ENCODE assay signal across 8 cellular contexts in genomic region chr3:115147329-115148141, GRCh38. TPM values are rescaled to one million over a fixed set of nuclear protein-coding genes. Genes with fewer than 3 reads are reported as not detected.
A peak's percentile ranks its signal among the peaks of the same experiment; 100 is the strongest.
DNase-seq lines count a peak whose midpoint lies in the region; ATAC-seq and TF ChIP-seq lines count a peak whose summit lies in the region.

No MANE protein-coding gene starts in this region.

- H3K9me3 Mint-ChIP-seq in activated naive CD4-positive, alpha-beta T cell treated with anti-CD3 and anti-CD28 coated beads, Interleukin-2, amount 50 U/mL, for 72 hours, result peaks cover 3 to 4% of the 10 kb centered on the region in 2 donors

- no peaks in the 10 kb centered on the region for H3K27me3 ChIP-seq in GM06990 (replicated peaks; ENCODE audit: control insufficient read depth, insufficient read depth, low read length)
- no peaks in the 10 kb centered on the region for H3K27me3 ChIP-seq in SK-N-SH (ENCODE audit: insufficient read depth)

- no peaks in the 10 kb centered on the region for H3K9me3 ChIP-seq in SK-N-SH

- WGBS in SK-N-SH (ENCODE audit: low lambda C conversion rate), result 2% methylated on average over 47 of the region's 54 CpGs

- CTCF ChIA-PET in SK-N-SH (lab: Yijun Ruan, JAX), result interaction anchor here (0.9 to 2.1 kb wide), 4 partner anchors 21 to 320 kb away, joined by 3 to 15 read pairs (median 4); no protein-coding TSS in a partner anchor

- H3K4me3 ChIP-seq in GM06990 (replicated peaks; ENCODE audit: low read depth, low read length) (peak overlapping the region; percentile 78), NB4 (ENCODE audit: low read depth, low read length) (peak overlapping the region; percentile 80), SK-N-SH (ENCODE audit: low read depth in 2 of 2, low read length in 1 of 2) (peak overlapping the region; percentile 69 to 85)

- peak overlapping the region; percentile 98 for H3K9ac ChIP-seq in SK-N-SH

- peaks cover 8 to 11% of the 10 kb centered on the region in 2 experiments; a peak in 2 of 4 replicates for H3K4me1 ChIP-seq in SK-N-SH (ENCODE audit: control insufficient read depth in 1 of 2, insufficient read depth in 2 of 2, low read depth in 1 of 2, low read length in 1 of 2)

- peak; percentile 5 to 14; a peak in 1 of 4 replicates for TF ChIP-seq EP300 in SK-N-SH (IDR thresholded peaks at IDR 0.05; ENCODE audit: borderline replicate concordance in 1 of 2, low read depth in 1 of 2, low read length in 1 of 2)

- peaks cover 12 to 14% of the 10 kb centered on the region in 2 donors for H3K36me3 Mint-ChIP-seq in activated naive CD4-positive, alpha-beta T cell treated with anti-CD3 and anti-CD28 coated beads, Interleukin-2, amount 50 U/mL, for 72 hours

- peak overlapping the region; percentile 95 to 96 for H3K27ac ChIP-seq in SK-N-SH (ENCODE audit: low read depth in 2 of 2, low read length in 1 of 2)

- POLR2A ChIA-PET in SK-N-SH (lab: Yijun Ruan, JAX), result interaction anchor here (1.0 to 3.0 kb wide), 4 partner anchors 47 to 637 kb away, joined by 3 to 11 read pairs (median 8); no protein-coding TSS in a partner anchor

- H3K79me2 ChIP-seq in SK-N-SH (ENCODE audit: insufficient read depth), result peaks cover 17% of the 10 kb centered on the region

- peak; percentile 92 for DNase-seq in GM06990 (ENCODE audit: extremely low read depth, insufficient read length)
- peak; percentile 98 for DNase-seq in NB4 (ENCODE audit: low read depth)
- DNase-seq in SK-N-SH, result peak; percentile 91
- DNase-seq in activated naive CD4-positive, alpha-beta T cell treated with anti-CD3 and anti-CD28 coated beads, Interleukin-2, amount 50 U/mL, for 72 hours (ENCODE audit: low spot score in 2 of 2), result peak; percentile 94 to 97
- DNase-seq in globus pallidus (ENCODE audit: low spot score), result peak; percentile 100
- DNase-seq in non-pigmented ciliary epithelial cell (ENCODE audit: low read depth), result peak; percentile 100
- DNase-seq in superior temporal gyrus (ENCODE audit: extremely low spot score), result peak; percentile 100

- TF ChIP-seq RAD21 in SK-N-SH (IDR thresholded peaks at IDR 0.05; ENCODE audit: low read length), result no peak

- H3F3A ChIP-seq in SK-N-SH (replicated peaks; ENCODE audit: insufficient read depth), result no peaks in the 10 kb centered on the region

- TF ChIP-seq CTCF in GM06990 (IDR thresholded peaks at IDR 0.05; ENCODE audit: insufficient read depth, low read length, poor library complexity, severe bottlenecking) (no peak), NB4 (IDR thresholded peaks at IDR 0.05; ENCODE audit: low read depth, low read length) (no peak), SK-N-SH (IDR thresholded peaks at IDR 0.05) (no peak)

- no peaks in the 10 kb centered on the region for H3K9me2 ChIP-seq in SK-N-SH

- peak overlapping the region; percentile 85 for H3K4me2 ChIP-seq in SK-N-SH

- peak overlapping the region; percentile 92; the same call in 1 of the 2 replicates for H2AFZ ChIP-seq in SK-N-SH (ENCODE audit: low read depth)

- peak; percentile 71 for TF ChIP-seq POLR2A in NB4 (IDR thresholded peaks at IDR 0.05; ENCODE audit: extremely low read depth, insufficient read length)

- ATAC-seq in HG02571 (IDR thresholded peaks at IDR 0.05; ENCODE audit: unreplicated experiment), result peak; percentile 83
- peak; percentile 83 to 84 for ATAC-seq in activated naive CD4-positive, alpha-beta T cell treated with anti-CD3 and anti-CD28 coated beads, Interleukin-2, amount 50 U/mL, for 72 hours

- no peaks in the 10 kb centered on the region for H4K20me1 ChIP-seq in SK-N-SH (ENCODE audit: insufficient read depth)

- H3K27ac Mint-ChIP-seq in activated naive CD4-positive, alpha-beta T cell treated with anti-CD3 and anti-CD28 coated beads, Interleukin-2, amount 50 U/mL, for 72 hours, result peak overlapping the region; percentile 98 to 99

- H3K36me3 ChIP-seq in GM06990 (ENCODE audit: control insufficient read depth, insufficient read depth, low read length), result no peaks in the 10 kb centered on the region
- peaks cover 2 to 4% of the 10 kb centered on the region in 2 experiments for H3K36me3 ChIP-seq in SK-N-SH (replicated peaks in 1 of 2; ENCODE audit: control insufficient read depth in 1 of 2, insufficient read depth in 2 of 2, low read length in 1 of 2)

TF ChIP-seq in SK-N-SH, 30 proteins besides CTCF, POLR2A, EP300 and RAD21:
- peak; percentile 99 for TF ChIP-seq PBX3 (IDR thresholded peaks at IDR 0.05)
- TF ChIP-seq NFIC (IDR thresholded peaks at IDR 0.05; ENCODE audit: borderline replicate concordance), result no peak
- peak; percentile 71 for TF ChIP-seq MAX (IDR thresholded peaks at IDR 0.05; ENCODE audit: low read depth)
- no peak; the same call in 1 of the 2 replicates for TF ChIP-seq SIN3A (IDR thresholded peaks at IDR 0.05; ENCODE audit: borderline replicate concordance, low read depth, low read length)
- TF ChIP-seq YY1 (IDR thresholded peaks at IDR 0.05; ENCODE audit: low read depth), result no peak
- TF ChIP-seq NRF1 (IDR thresholded peaks at IDR 0.05; ENCODE audit: low read depth, low read length), result 0 out of 2 replicates have a peak, but pooled peaks have one; percentile 18
- no peak for TF ChIP-seq FOXJ3 (CRISPR knock-in tag; IDR thresholded peaks at IDR 0.05)
- no peak for TF ChIP-seq MEF2A (IDR thresholded peaks at IDR 0.05; ENCODE audit: borderline replicate concordance, low read depth)
- TF ChIP-seq USF1 (IDR thresholded peaks at IDR 0.05; ENCODE audit: borderline replicate concordance, low read depth), result no peak
- peak; percentile 62; the same call in 1 of the 2 replicates for TF ChIP-seq TAF1 (IDR thresholded peaks at IDR 0.05; ENCODE audit: borderline replicate concordance, low read depth, low read length)
- TF ChIP-seq GABPA (IDR thresholded peaks at IDR 0.05; ENCODE audit: low read depth), result 0 out of 2 replicates have a peak, but pooled peaks have one; percentile 21
- peak; percentile 43; the same call in 1 of the 2 replicates for TF ChIP-seq RCOR1 (IDR thresholded peaks at IDR 0.05; ENCODE audit: low read length)
- TF ChIP-seq RFX5 (IDR thresholded peaks at IDR 0.05; ENCODE audit: low read length), result peak; percentile 63; the same call in 1 of the 2 replicates
- 0 out of 2 replicates have a peak, but pooled peaks have one; percentile 12 for TF ChIP-seq FOXM1 (IDR thresholded peaks at IDR 0.05; ENCODE audit: low read depth)
- TF ChIP-seq, protein P1, sequence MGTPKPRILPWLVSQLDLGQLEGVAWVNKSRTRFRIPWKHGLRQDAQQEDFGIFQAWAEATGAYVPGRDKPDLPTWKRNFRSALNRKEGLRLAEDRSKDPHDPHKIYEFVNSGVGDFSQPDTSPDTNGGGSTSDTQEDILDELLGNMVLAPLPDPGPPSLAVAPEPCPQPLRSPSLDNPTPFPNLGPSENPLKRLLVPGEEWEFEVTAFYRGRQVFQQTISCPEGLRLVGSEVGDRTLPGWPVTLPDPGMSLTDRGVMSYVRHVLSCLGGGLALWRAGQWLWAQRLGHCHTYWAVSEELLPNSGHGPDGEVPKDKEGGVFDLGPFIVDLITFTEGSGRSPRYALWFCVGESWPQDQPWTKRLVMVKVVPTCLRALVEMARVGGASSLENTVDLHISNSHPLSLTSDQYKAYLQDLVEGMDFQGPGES (IDR thresholded peaks at IDR 0.05; ENCODE audit: low read depth, low read length), result peak; percentile 85
- peak; percentile 9; the same call in 1 of the 2 replicates for TF ChIP-seq TCF12 (IDR thresholded peaks at IDR 0.05)
- TF ChIP-seq CHD2 (IDR thresholded peaks at IDR 0.05; ENCODE audit: low read length, partially characterized antibody), result peak; percentile 85
- TF ChIP-seq SMC3 (IDR thresholded peaks at IDR 0.05; ENCODE audit: low read depth, low read length), result no peak
- TF ChIP-seq MXI1 (IDR thresholded peaks at IDR 0.05; ENCODE audit: low read depth, low read length), result peak; percentile 59; the same call in 1 of the 2 replicates
- TF ChIP-seq POLR2AphosphoS5 (IDR thresholded peaks at IDR 0.05; ENCODE audit: low read depth, low read length), result peak; percentile 54; the same call in 1 of the 2 replicates
- peak; percentile 87 for TF ChIP-seq RXRA (IDR thresholded peaks at IDR 0.05; ENCODE audit: borderline replicate concordance, low read depth)

RNA-seq across cellular contexts. Expression of gene ZBTB20, which starts 0.4 kb away (rescaled TPM):
- polyA plus RNA-seq in SK-N-SH (2012; rRNA removed), result 0.43 and 1.1 TPM in 2 replicates
- polyA plus RNA-seq in SK-N-SH (2012; cell fraction: cytosol; rRNA removed), result 0.20 and 0.36 TPM in 2 replicates
- 0.96 and 1.8 TPM in 2 replicates for polyA plus RNA-seq in SK-N-SH (2012; cell fraction: nucleus; rRNA removed)
- 10 to 100 TPM in 1 of 2 donors, 1 to 10 TPM in 1; 9.2 to 10.8 TPM for total RNA-seq in activated naive CD4-positive, alpha-beta T cell treated with anti-CD3 and anti-CD28 coated beads, Interleukin-2, amount 50 U/mL, for 72 hours

Comparison
In these comparisons a context has a peak if more than half of its experiments do, and no peak if none do; other contexts are left out.
1. Peak in every context shown above with its lines: DNase-seq, ATAC-seq, H3K4me3 ChIP-seq and H3K27ac ChIP-seq.